Comparison of ENCODE assay signal across 15 cellular contexts in genomic region chr11:83682645-83682973, GRCh38.
A peak's percentile ranks its signal among the peaks of the same experiment; 100 is the strongest.
DNase-seq lines count a peak whose midpoint lies in the region; ATAC-seq and TF ChIP-seq lines count a peak whose summit lies in the region.
"Had no signal": no experiment of that assay in that cellular context is flagged by ENCODE, and none has a peak within 500 bp of the region (broad histone marks: within the 10 kb centered on the region; RNA-seq: fewer than 3 reads in every experiment).

No MANE protein-coding gene starts in this region.

- BruUV-seq in Caco-2 (replicated peaks; lab: Mats Ljungman, UMichigan): no TSS peak

- H3K9me3 ChIP-seq in Caco-2: no peaks in the 10 kb centered on the region
- no peaks in the 10 kb centered on the region for H3K9me3 ChIP-seq in psoas muscle

- H3K36me3 Mint-ChIP-seq in Caco-2 (ENCODE audit: insufficient read depth, unreplicated experiment): no peaks in the 10 kb centered on the region

- POLR2A ChIA-PET in Caco-2 (lab: Charles Lee): interaction anchor here (0.6 to 1.7 kb wide), 2 partner anchors 34 to 41 kb away, joined by 3 to 5 read pairs; no protein-coding TSS in a partner anchor

- TF ChIP-seq CTCF in Caco-2 (IDR thresholded peaks at IDR 0.05; ENCODE audit: insufficient read depth in 1 of 2, low read depth in 1 of 2, low read length in 1 of 2, severe bottlenecking in 1 of 2, unreplicated experiment in 1 of 2) (no peak), psoas muscle (IDR thresholded peaks at IDR 0.05) (no peak)

- intact Hi-C loops in Caco-2 (cut with micrococcal nuclease; ENCODE audit: unreplicated experiment): loop anchor here (1.0 kb wide), 3 partner anchors 29 to 42 kb away; no protein-coding TSS in a partner anchor
- intact Hi-C loops in psoas muscle (cut with DNase I): no loop called here

- H3K27ac Mint-ChIP-seq in Caco-2 (ENCODE audit: unreplicated experiment): no peak overlapping the region
- H3K27ac Mint-ChIP-seq: stimulated activated naive CD8-positive, alpha-beta T cell treated with anti-CD3 and anti-CD28 coated beads, Interleukin-15, Interleukin-2, amounts not matched to agents 100 ng/mL and 50 ng/mL, for 24 hours; T-helper 17 cell had no signal

- peaks cover 51% of the 10 kb centered on the region for H3K4me1 ChIP-seq in Caco-2
- H3K4me1 ChIP-seq in psoas muscle: no peaks in the 10 kb centered on the region

- DNase-seq in Caco-2: peak; percentile 44 to 51
- peak; percentile 6 for DNase-seq in GM19240 (ENCODE audit: insufficient read length, low spot score)
- no peak for DNase-seq in psoas muscle
- DNase-seq in activated CD4-positive, alpha-beta T cell treated with anti-CD3 and anti-CD28 coated beads, Interleukin-2, amount 50 U/mL, for 1 hour: no peak
- no peak for DNase-seq in NCI-H2171 treated with DMSO at 0.1 percent for 48 hours (lab: John Stamatoyannopoulos, UW)
- no peak for DNase-seq in GF-D8 (lab: John Stamatoyannopoulos, UW)
- DNase-seq: activated T-cell treated with anti-CD3 and anti-CD28 coated beads for 4 hours, foreskin melanocyte, mammary epithelial cell, NCI-H524 treated with DMSO at 0.1 percent for 48 hours, T-helper 17 cell had no signal

- H3K27me3 ChIP-seq in Caco-2 (replicated peaks; ENCODE audit: control insufficient read depth, insufficient read depth, low read length) (no peaks in the 10 kb centered on the region), psoas muscle (ENCODE audit: insufficient read depth in 3 of 3, low read length in 2 of 3) (peaks cover 0 to 2% (median 0%) of the 10 kb centered on the region in 3 donors)

- H3K36me3 ChIP-seq in Caco-2 (ENCODE audit: control insufficient read depth, insufficient read depth, low read length): no peaks in the 10 kb centered on the region
- H3K36me3 ChIP-seq in psoas muscle (ENCODE audit: insufficient read depth in 1 of 2, low read depth in 1 of 2): no peaks in the 10 kb centered on the region

- H3K4me1 Mint-ChIP-seq in Caco-2 (ENCODE audit: low read depth, unreplicated experiment): peaks cover 33% of the 10 kb centered on the region
- H3K4me1 Mint-ChIP-seq: central memory CD8-positive, alpha-beta T cell; T-helper 17 cell had no signal

- H3K27me3 Mint-ChIP-seq in Caco-2 (ENCODE audit: insufficient read depth, unreplicated experiment): no peaks in the 10 kb centered on the region
- H3K27me3 Mint-ChIP-seq: central memory CD8-positive, alpha-beta T cell had no signal

- no peak overlapping the region for H3K4me3 Mint-ChIP-seq in Caco-2 (ENCODE audit: unreplicated experiment)
- H3K4me3 Mint-ChIP-seq: central memory CD8-positive, alpha-beta T cell; stimulated activated naive CD8-positive, alpha-beta T cell treated with anti-CD3 and anti-CD28 coated beads, Interleukin-15, Interleukin-2, amounts not matched to agents 100 ng/mL and 50 ng/mL, for 24 hours; T-helper 17 cell had no signal

- no peak overlapping the region for H3K4me3 ChIP-seq in Caco-2 (ENCODE audit: low read depth, low read length)
- no peak overlapping the region for H3K4me3 ChIP-seq in psoas muscle

- no peak overlapping the region for H3K27ac ChIP-seq in psoas muscle

- peak; percentile 91 for ATAC-seq in HG02763 (IDR thresholded peaks at IDR 0.05; ENCODE audit: unreplicated experiment)
- peak; percentile 98 for ATAC-seq in HG03558 (IDR thresholded peaks at IDR 0.05; ENCODE audit: extremely low read depth, unreplicated experiment)
- ATAC-seq in psoas muscle: no peak
- ATAC-seq: T-helper 17 cell had no signal

- CTCF ChIA-PET in Caco-2 (lab: Charles Lee): interaction anchor here (0.5 to 1.4 kb wide), 3 partner anchors 28 to 51 kb away, joined by 5 to 6 read pairs (median 5); no protein-coding TSS in a partner anchor

- no peaks in the 10 kb centered on the region for H3K9me3 Mint-ChIP-seq in Caco-2 (ENCODE audit: unreplicated experiment)

Comparison
In these comparisons a context has a peak if more than half of its experiments do, and no peak if none do; other contexts are left out.
1. DNase-seq: peak in Caco-2 (2 of 2) and GM19240 (single experiment); none in psoas muscle (0 of 2), activated CD4-positive, alpha-beta T cell treated with anti-CD3 and anti-CD28 coated beads, Interleukin-2, amount 50 U/mL, for 1 hour (single experiment), NCI-H2171 treated with DMSO at 0.1 percent for 48 hours (single experiment) and GF-D8 (single experiment).
2. ATAC-seq: peak in HG02763 (single experiment) and HG03558 (single experiment); none in psoas muscle (0 of 4).